In the genomic region with DNA sequence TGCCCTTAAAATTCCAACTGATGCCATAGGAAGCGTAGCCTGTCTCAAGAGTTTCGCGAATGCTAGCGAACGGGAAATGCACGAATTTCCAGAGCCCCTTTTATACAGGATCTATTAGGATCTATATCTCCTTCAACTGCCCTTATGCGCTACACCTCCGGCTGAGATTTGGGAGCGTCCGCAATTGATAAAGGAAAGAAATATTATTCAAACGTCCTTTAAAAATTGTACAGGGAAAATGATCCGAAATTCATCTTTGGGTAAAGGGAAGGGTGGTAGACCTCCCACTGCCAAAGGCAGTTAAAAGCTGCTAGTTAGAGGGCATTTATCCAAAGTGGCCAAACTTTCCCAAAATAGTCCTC, we compare ENCODE assay signal across 8 cellular contexts. TPM values are rescaled to one million over a fixed set of nuclear protein-coding genes. Genes with fewer than 3 reads are reported as not detected.
DNase-seq lines count a peak whose midpoint lies in the region; FAIRE-seq and TF ChIP-seq lines count a peak whose summit lies in the region.

No MANE protein-coding gene starts in this region.

- no peak overlapping the region for H3K4ac ChIP-seq in H1 (replicated peaks; ENCODE audit: insufficient read length, low read depth, low read length)

- DNase-seq in MM.1S (no peak), H1 (ENCODE audit: low read depth in 1 of 2, low spot score in 2 of 2) (no peak), neural crest cell (ENCODE audit: low read depth, low spot score) (no peak), NCI-H526 treated with DMSO at 0.1 percent for 48 hours (lab: John Stamatoyannopoulos, UW) (no peak), NCI-H2029 treated with DMSO at 0.1 percent for 48 hours (lab: John Stamatoyannopoulos, UW) (no peak)
- DNase-seq in stimulated activated CD4-positive, alpha-beta T cell treated with anti-CD3 and anti-CD28 coated beads, Interleukin-4, amount 100 ng/mL, for 4 hours, result no peak
- DNase-seq in effector CD8-positive, alpha-beta T cell (lab: John Stamatoyannopoulos, UW), result no peak

- H3K4me3 ChIP-seq in BLaER1 treated with 17β-estradiol and CSF1 and Interleukin-3, amounts not matched to agents 10 nM and 100 nM, result peak overlapping the region; percentile 71 to 96 (median 78)
- H3K4me3 ChIP-seq in MM.1S (ENCODE audit: low read length) (peak overlapping the region; percentile 91), H1 (ENCODE audit: extremely low read depth in 1 of 4, insufficient read depth in 2 of 4, low read depth in 3 of 4, low read length in 4 of 4) (peak overlapping the region; percentile 62 to 73 (median 70))

- peaks cover 4 to 25% (median 19%) of the 10 kb centered on the region in 10 experiments; a peak in 16 of 20 replicates for H3K4me1 ChIP-seq in BLaER1 treated with 17β-estradiol and CSF1 and Interleukin-3, amounts not matched to agents 10 nM and 100 nM
- H3K4me1 ChIP-seq in MM.1S (ENCODE audit: low read length), result no peaks in the 10 kb centered on the region
- H3K4me1 ChIP-seq in H1 (replicated peaks in 1 of 4; ENCODE audit: control insufficient read depth in 3 of 4, insufficient read depth in 4 of 4, low read length in 3 of 4), result peaks cover 1 to 12% (median 2%) of the 10 kb centered on the region in 4 experiments; a peak in 6 of 7 replicates

- peaks cover 0 to 27% (median 4%) of the 10 kb centered on the region in 11 experiments; a peak in 11 of 22 replicates for H4K20me1 ChIP-seq in BLaER1 treated with 17β-estradiol and CSF1 and Interleukin-3, amounts not matched to agents 10 nM and 100 nM
- no peaks in the 10 kb centered on the region for H4K20me1 ChIP-seq in MM.1S (ENCODE audit: insufficient read depth, low read length)
- no peaks in the 10 kb centered on the region for H4K20me1 ChIP-seq in H1 (replicated peaks in 1 of 2; ENCODE audit: control insufficient read depth in 1 of 2, insufficient read depth in 2 of 2, low read length in 2 of 2)

- H2BK12ac ChIP-seq in H1 (ENCODE audit: low read depth, low read length), result no peak overlapping the region

- H2BK5ac ChIP-seq in H1 (ENCODE audit: low read depth, low read length), result no peak overlapping the region

- H3K27me3 ChIP-seq in BLaER1 treated with 17β-estradiol and CSF1 and Interleukin-3, amounts not matched to agents 10 nM and 100 nM, result peaks cover 70 to 78% (median 75%) of the 10 kb centered on the region in 11 experiments
- H3K27me3 ChIP-seq in MM.1S (replicated peaks; ENCODE audit: insufficient read depth, low read length) (peaks cover 21% of the 10 kb centered on the region), H1 (replicated peaks in 1 of 4; ENCODE audit: control insufficient read depth in 3 of 4, extremely low read depth in 1 of 4, insufficient read depth in 3 of 4, low read length in 3 of 4) (peaks cover 8 to 30% (median 26%) of the 10 kb centered on the region in 4 experiments)

- no peak for TF ChIP-seq RAD21 in H1 (IDR thresholded peaks at IDR 0.05 in 1 of 2, conservative IDR thresholded peaks at IDR 0.05 in 1 of 2; ENCODE audit: low read depth in 2 of 2, low read length in 2 of 2)

- no peak for TF ChIP-seq EP300 in H1 (IDR thresholded peaks at IDR 0.05; ENCODE audit: borderline replicate concordance in 1 of 2, low read depth in 2 of 2, low read length in 2 of 2)

- H3K4me1 Mint-ChIP-seq in neural crest cell, result peaks cover 15% of the 10 kb centered on the region

- WGBS in H1 (ENCODE audit: extremely low coverage in 1 of 2, insufficient coverage in 1 of 2, insufficient read length in 1 of 2, insufficient replicate concordance in 2 of 2, low coverage in 1 of 2, low lambda C conversion rate in 2 of 2, missing lambda C conversion rate in 1 of 2), 2 experiments, result 1% methylated on average over 12 of the region's 12 CpGs; no CpG with 5 or more reads in 1 of the 2 experiments

- no peak overlapping the region for H2BK15ac ChIP-seq in H1 (ENCODE audit: low read length)

- no peak for FAIRE-seq in H1 (lab: Jason Lieb, UNC)

- H4K91ac ChIP-seq in H1 (replicated peaks; ENCODE audit: insufficient read length, low read length), result no peak overlapping the region

- H3K9me3 ChIP-seq in BLaER1 treated with 17β-estradiol and CSF1 and Interleukin-3, amounts not matched to agents 10 nM and 100 nM (replicated peaks in 1 of 11), result no peaks in the 10 kb centered on the region
- H3K9me3 ChIP-seq in MM.1S (replicated peaks; ENCODE audit: insufficient read depth, low read length) (no peaks in the 10 kb centered on the region), H1 (ENCODE audit: insufficient read depth in 2 of 2, low read depth in 1 of 2, low read length in 1 of 2) (no peaks in the 10 kb centered on the region)

- no peak overlapping the region for H3K23ac ChIP-seq in H1 (ENCODE audit: insufficient read length)

- H2AFZ ChIP-seq in MM.1S (ENCODE audit: low read length) (peak overlapping the region; percentile 95), H1 (ENCODE audit: low read length) (no peak overlapping the region)

- TF ChIP-seq POLR2A in H1 (IDR thresholded peaks at IDR 0.05; ENCODE audit: control extremely low read depth in 1 of 2, low read depth in 2 of 2, low read length in 2 of 2), result no peak

- H3K56ac ChIP-seq in H1 (replicated peaks; ENCODE audit: insufficient read length, low read depth, low read length), result no peak overlapping the region

- H3K79me2 ChIP-seq in MM.1S (ENCODE audit: low read length) (no peaks in the 10 kb centered on the region), H1 (ENCODE audit: control insufficient read depth in 1 of 2, insufficient read depth in 2 of 2, low read length in 2 of 2) (no peaks in the 10 kb centered on the region)

- H4K5ac ChIP-seq in H1 (ENCODE audit: insufficient read length, low read depth, low read length), result no peak overlapping the region

- H2BK120ac ChIP-seq in H1 (replicated peaks; ENCODE audit: low read depth, low read length), result no peak overlapping the region

- H2AK5ac ChIP-seq in H1 (ENCODE audit: low read depth, low read length), result no peak overlapping the region

- H3K9me3 Mint-ChIP-seq in neural crest cell, result no peaks in the 10 kb centered on the region

- H3K27me3 Mint-ChIP-seq in neural crest cell (ENCODE audit: low read depth), result peaks cover 82% of the 10 kb centered on the region

- no peak overlapping the region for H3K27ac Mint-ChIP-seq in neural crest cell (ENCODE audit: unreplicated experiment)

- H2BK20ac ChIP-seq in H1 (ENCODE audit: low read length), result no peak overlapping the region

- no peak for TF ChIP-seq CTCF in MM.1S (IDR thresholded peaks at IDR 0.05; ENCODE audit: low read length)
- no peak for TF ChIP-seq CTCF in H1 (IDR thresholded peaks at IDR 0.05; ENCODE audit: control extremely low read depth in 1 of 3, insufficient read depth in 1 of 3, low read depth in 1 of 3, low read length in 3 of 3)
- no peak for TF ChIP-seq CTCF in neural crest cell (conservative IDR thresholded peaks at IDR 0.05)

- POLR2A ChIA-PET in H1 (lab: Charles Lee; ENCODE audit: partially characterized antibody), result no interaction called here

- no peak overlapping the region for H3K14ac ChIP-seq in H1 (ENCODE audit: insufficient read length)

- CTCF ChIA-PET in H1 (lab: Charles Lee; ENCODE audit: partially characterized antibody), result no interaction called here

- no peak overlapping the region for H3K27ac ChIP-seq in BLaER1 treated with 17β-estradiol and CSF1 and Interleukin-3, amounts not matched to agents 10 nM and 100 nM
- no peak overlapping the region; the same call in 1 of the 2 replicates for H3K27ac ChIP-seq in MM.1S (ENCODE audit: low read length)
- H3K27ac ChIP-seq in H1 (ENCODE audit: low read depth, low read length), result no peak overlapping the region

- no peaks in the 10 kb centered on the region for H3K36me3 ChIP-seq in BLaER1 treated with 17β-estradiol and CSF1 and Interleukin-3, amounts not matched to agents 10 nM and 100 nM
- no peaks in the 10 kb centered on the region for H3K36me3 ChIP-seq in MM.1S (replicated peaks; ENCODE audit: insufficient read depth, low read length)
- H3K36me3 ChIP-seq in H1 (ENCODE audit: control insufficient read depth in 2 of 4, insufficient read depth in 4 of 4, low read length in 3 of 4), result no peaks in the 10 kb centered on the region

- H3F3A ChIP-seq in MM.1S (ENCODE audit: insufficient read depth, low read length), result 0 out of 2 replicates have a peak, but pooled peaks cover 8% of the 10 kb centered on the region

- H3K4me2 ChIP-seq in BLaER1 treated with 17β-estradiol and CSF1 and Interleukin-3, amounts not matched to agents 10 nM and 100 nM, result peak overlapping the region; percentile 95 to 100 (median 98)
- H3K4me2 ChIP-seq in MM.1S (ENCODE audit: low read depth, low read length) (peak overlapping the region; percentile 71), H1 (ENCODE audit: insufficient read depth in 1 of 2, low read depth in 2 of 2, low read length in 2 of 2) (peak overlapping the region; percentile 89 to 100)

- H3K18ac ChIP-seq in H1 (ENCODE audit: extremely low read depth, low read length), result no peak overlapping the region

- no peaks in the 10 kb centered on the region for H3K79me1 ChIP-seq in H1 (ENCODE audit: low read depth, low read length)

- H3K4me3 Mint-ChIP-seq in neural crest cell, result peak overlapping the region; percentile 94

- peaks cover 29% of the 10 kb centered on the region for H3K23me2 ChIP-seq in H1 (ENCODE audit: low read depth, low read length)

- no peaks in the 10 kb centered on the region for H3K36me3 Mint-ChIP-seq in neural crest cell (ENCODE audit: low read depth)

- no peaks in the 10 kb centered on the region for H3K9me2 ChIP-seq in MM.1S (replicated peaks; ENCODE audit: insufficient read depth, low read length)

- no peak overlapping the region for H4K8ac ChIP-seq in H1 (ENCODE audit: extremely low read depth, insufficient read depth, low read length)

- H3K9ac ChIP-seq in BLaER1 treated with 17β-estradiol and CSF1 and Interleukin-3, amounts not matched to agents 10 nM and 100 nM, result peak overlapping the region in 6 of 11 experiments; percentile 63 to 81 (median 77); a peak in 7 of 22 replicates
- H3K9ac ChIP-seq in MM.1S (ENCODE audit: low read length), result peak overlapping the region; percentile 54; the same call in 1 of the 2 replicates
- H3K9ac ChIP-seq in H1 (replicated peaks in 1 of 4; ENCODE audit: extremely low read depth in 1 of 4, low read depth in 3 of 4, low read length in 3 of 4), result peak overlapping the region in 1 of 4 experiments; percentile 60; a peak in 1 of 7 replicates

TF ChIP-seq in H1, 55 proteins besides CTCF, POLR2A, EP300 and RAD21 (continues in another document):
- TF ChIP-seq SIN3A (conservative IDR thresholded peaks at IDR 0.05 in 1 of 2, IDR thresholded peaks at IDR 0.05 in 1 of 2; ENCODE audit: low read depth in 1 of 2, low read length in 2 of 2), result no peak
- TF ChIP-seq SUZ12 (IDR thresholded peaks at IDR 0.05; ENCODE audit: low read length), result 0 out of 2 replicates have a peak, but pooled peaks have one; percentile 25

RNA-seq across cellular contexts. Expression of gene NR3C2, which starts 0.6 kb away (rescaled TPM):
- 3.0 and 3.9 TPM in 2 replicates for total RNA-seq in H1 (2021; fragmentation: NEBNext Ultra II Directional; extraction: Animal tissue kit (Norgen Biotek cat#: 25700))
- polyA plus RNA-seq in H1 (2011; rRNA removed), result 0.80 and 1.0 TPM in 2 replicates
- polyA plus RNA-seq in H1 (2011; cell fraction: cytosol; rRNA removed), result 1.5 TPM
- 2.2 TPM for polyA plus RNA-seq in H1 (2011; cell fraction: nucleus; rRNA removed)
- 0.61 to 2.4 TPM (median 0.78 TPM) in 4 replicates for polyA plus RNA-seq in H1 (2012, experiment 1 of 2)
- 0.05 TPM for polyA plus RNA-seq in H1 (2012, experiment 2 of 2)
- 0.63 TPM for polyA plus RNA-seq in H1 (2013, experiment 1 of 2)
- 1.2 TPM for polyA plus RNA-seq in H1 (2013, experiment 2 of 2)
- 8.8 and 9.2 TPM in 2 replicates for polyA minus RNA-seq in H1 (2011; rRNA and poly(A)+ RNA removed)
- polyA minus RNA-seq in H1 (2011; cell fraction: cytosol; rRNA and poly(A)+ RNA removed), result 2.0 TPM
- polyA minus RNA-seq in H1 (2011; cell fraction: nucleus; rRNA and poly(A)+ RNA removed), result 21.3 TPM
- total RNA-seq in neural crest cell, result 0.21 and 0.30 TPM in 2 replicates
